In genomic region chr15:48332642-48333034, GRCh38 we compare ENCODE assay signal across 8 cellular contexts. TPM values are rescaled to one million over a fixed set of nuclear protein-coding genes. Genes with fewer than 3 reads are reported as not detected.
DNase-seq lines count a peak whose midpoint lies in the region; ATAC-seq and TF ChIP-seq lines count a peak whose summit lies in the region.

No MANE protein-coding gene starts in this region.

- peaks cover 13% of the 10 kb centered on the region for H3K4me1 Mint-ChIP-seq in dendritic cell treated with granulocyte-macrophage colony-stimulating factor and Interleukin-4, amounts not matched to agents 40 ng/mL and 50 ng/mL, for 4 days (ENCODE audit: low read depth)
- H3K4me1 Mint-ChIP-seq in progenitor cell of endocrine pancreas (ENCODE audit: low read depth) = peaks cover 19% of the 10 kb centered on the region

- H3K27ac Mint-ChIP-seq in dendritic cell treated with granulocyte-macrophage colony-stimulating factor and Interleukin-4, amounts not matched to agents 40 ng/mL and 50 ng/mL, for 4 days = no peak overlapping the region
- H3K27ac Mint-ChIP-seq in progenitor cell of endocrine pancreas = peak overlapping the region; percentile 67

- H3K36me3 Mint-ChIP-seq in dendritic cell treated with granulocyte-macrophage colony-stimulating factor and Interleukin-4, amounts not matched to agents 40 ng/mL and 50 ng/mL, for 4 days (ENCODE audit: low read depth) = peaks cover 39% of the 10 kb centered on the region
- peaks cover 6% of the 10 kb centered on the region for H3K36me3 Mint-ChIP-seq in progenitor cell of endocrine pancreas (ENCODE audit: insufficient read depth)

- H3K4me2 ChIP-seq in OCI-LY1 (ENCODE audit: low read length) = peak overlapping the region; percentile 69

- peak overlapping the region; percentile 81 for H3K4me3 ChIP-seq in OCI-LY1 (ENCODE audit: low read depth, low read length, poor library complexity, severe bottlenecking)

- H3K4me1 ChIP-seq in OCI-LY1 (ENCODE audit: insufficient read depth, low read length, severe bottlenecking) = peaks cover 37% of the 10 kb centered on the region

- peak overlapping the region; percentile 90 for H3K4me3 Mint-ChIP-seq in dendritic cell treated with granulocyte-macrophage colony-stimulating factor and Interleukin-4, amounts not matched to agents 40 ng/mL and 50 ng/mL, for 4 days
- peak overlapping the region; percentile 98 for H3K4me3 Mint-ChIP-seq in progenitor cell of endocrine pancreas (ENCODE audit: low read depth)

- H4K20me1 ChIP-seq in OCI-LY1 (ENCODE audit: insufficient read depth, low read length) = no peaks in the 10 kb centered on the region

- H3K9me3 Mint-ChIP-seq in dendritic cell treated with granulocyte-macrophage colony-stimulating factor and Interleukin-4, amounts not matched to agents 40 ng/mL and 50 ng/mL, for 4 days = no peaks in the 10 kb centered on the region
- H3K9me3 Mint-ChIP-seq in progenitor cell of endocrine pancreas (ENCODE audit: low read depth) = no peaks in the 10 kb centered on the region

- no peaks in the 10 kb centered on the region for H3K27me3 Mint-ChIP-seq in dendritic cell treated with granulocyte-macrophage colony-stimulating factor and Interleukin-4, amounts not matched to agents 40 ng/mL and 50 ng/mL, for 4 days
- no peaks in the 10 kb centered on the region for H3K27me3 Mint-ChIP-seq in progenitor cell of endocrine pancreas

- H3K36me3 ChIP-seq in OCI-LY1 (ENCODE audit: insufficient read depth, low read length) = peaks cover 48% of the 10 kb centered on the region

- H3K27ac ChIP-seq in OCI-LY1 (ENCODE audit: low read depth, low read length, poor library complexity, severe bottlenecking) = peak overlapping the region; percentile 74

- H3K27me3 ChIP-seq in OCI-LY1 (ENCODE audit: insufficient read depth, low read length) = no peaks in the 10 kb centered on the region

- peak overlapping the region; percentile 90 for H3K9ac ChIP-seq in OCI-LY1 (ENCODE audit: low read length)

- H3K79me2 ChIP-seq in OCI-LY1 (ENCODE audit: insufficient read depth, low read length) = peaks cover 26% of the 10 kb centered on the region

- intact Hi-C loops in dendritic cell treated with granulocyte-macrophage colony-stimulating factor and Interleukin-4, amounts not matched to agents 40 ng/mL and 50 ng/mL, for 4 days (cut with micrococcal nuclease) = no loop called here
- intact Hi-C loops in left colon (cut with DNase I, micrococcal nuclease) = no loop called here

- H3K9me3 ChIP-seq in OCI-LY1 (ENCODE audit: low read length) = no peaks in the 10 kb centered on the region

- no peaks in the 10 kb centered on the region for H3K9me2 ChIP-seq in OCI-LY1 (ENCODE audit: low read depth, low read length)

- in situ Hi-C loops in G401 (cut with HindIII; ENCODE audit: low sequenced_read_pairs) = no loop called here

- peak; percentile 7 for DNase-seq in G401 (ENCODE audit: low spot score)
- DNase-seq in progenitor cell of endocrine pancreas (ENCODE audit: low spot score, unreplicated experiment) = no peak
- no peak for DNase-seq in left colon
- no peak for DNase-seq in COLO829 (ENCODE audit: low spot score)

- ATAC-seq in HG03108 (IDR thresholded peaks at IDR 0.05; ENCODE audit: unreplicated experiment) (no peak), left colon (no peak), HG03469 (IDR thresholded peaks at IDR 0.05; ENCODE audit: unreplicated experiment) (no peak)

- TF ChIP-seq CTCF in OCI-LY1 (IDR thresholded peaks at IDR 0.05; ENCODE audit: low read length) = no peak
- TF ChIP-seq CTCF in progenitor cell of endocrine pancreas (IDR thresholded peaks at IDR 0.05; ENCODE audit: unreplicated experiment) = no peak

- no peak overlapping the region for H2AFZ ChIP-seq in OCI-LY1 (ENCODE audit: low read length)

- H3F3A ChIP-seq in OCI-LY1 (ENCODE audit: insufficient read depth, low read length) = no peaks in the 10 kb centered on the region

RNA-seq across cellular contexts. Expression of gene DUT, which starts 1.4 kb away (rescaled TPM):
- total RNA-seq in G401 (2014; rRNA removed; shearing (Covaris generic)) = 159 and 182 TPM in 2 replicates
- total RNA-seq in progenitor cell of endocrine pancreas (72.8 and 77.1 TPM in 2 replicates), left colon (10 to 100 TPM; 47.4 to 53.9 TPM)
